Comparison of ENCODE assay signal across 21 cellular contexts in genomic region chr2:232442341-232442895, GRCh38. TPM values are rescaled to one million over a fixed set of nuclear protein-coding genes. Genes with fewer than 3 reads are reported as not detected.
"Had no signal": no experiment of that assay in that cellular context is flagged by ENCODE, and none has a peak within 500 bp of the region (broad histone marks: within the 10 kb centered on the region; RNA-seq: fewer than 3 reads in every experiment).

No MANE protein-coding gene starts in this region.

RNA-seq across cellular contexts. Expression of gene ALPI, which starts 13.5 kb away (rescaled TPM):
- total RNA-seq: activated CD4-positive, alpha-beta memory T cell treated with anti-CD3 and anti-CD28 coated beads for 36 hours; activated CD4-positive, alpha-beta T cell treated with anti-CD3 and anti-CD28 coated beads for 36 hours; activated CD4-positive, alpha-beta T cell treated with anti-CD3 and anti-CD28 coated beads, Interleukin-2, amount 10 ng/mL, durations not matched to agents 24 days and 14 days; activated CD8-positive, alpha-beta memory T cell treated with anti-CD3 and anti-CD28 coated beads for 36 hours; activated CD8-positive, alpha-beta memory T cell treated with anti-CD3 and anti-CD28 coated beads, Interleukin-2, amount 10 ng/mL, durations not matched to agents 7 days and 5 days; activated CD8-positive, alpha-beta T cell treated with anti-CD3 and anti-CD28 coated beads, Interleukin-2, amount 10 ng/mL, durations not matched to agents 7 days and 5 days; activated naive CD4-positive, alpha-beta T cell treated with anti-CD3 and anti-CD28 coated beads for 36 hours; activated naive CD8-positive, alpha-beta T cell treated with anti-CD3 and anti-CD28 coated beads for 36 hours; activated T-helper 1 cell treated with anti-CD3 and anti-CD28 coated beads, Interleukin-12 subunit alpha, Interleukin-12 subunit beta, Interleukin-2, Interleukin-4 antibody, amounts not matched to agents 30 ng/mL and 10 ng/mL and 1 ng/mL, durations not matched to agents 14 hours and 24 hours and 36 hours; activated T-helper 2 cell treated with anti-CD3 and anti-CD28 coated beads, Interferon-gamma antibody, Interleukin-2, Interleukin-4, amounts not matched to agents 10 μg/mL and 5 μg/mL and 100 μg/mL, durations not matched to agents 14 hours and 24 hours and 36 hours; adrenal gland; aorta; body of pancreas; dermis microvascular lymphatic vessel endothelial cell; endothelial cell of umbilical vein; esophagus squamous epithelium; fibroblast of lung; fibroblast of villous mesenchyme; gastroesophageal sphincter; T-helper 17 cell had no signal
- polyA plus RNA-seq: adrenal gland, endothelial cell of umbilical vein, esophagus, fibroblast of lung had no signal

RNA-seq across cellular contexts. Expression of gene ALPG, which starts 35.8 kb away (rescaled TPM):
- total RNA-seq: activated CD4-positive, alpha-beta memory T cell treated with anti-CD3 and anti-CD28 coated beads for 36 hours; activated CD4-positive, alpha-beta T cell treated with anti-CD3 and anti-CD28 coated beads for 36 hours; activated CD4-positive, alpha-beta T cell treated with anti-CD3 and anti-CD28 coated beads, Interleukin-2, amount 10 ng/mL, durations not matched to agents 24 days and 14 days; activated CD8-positive, alpha-beta memory T cell treated with anti-CD3 and anti-CD28 coated beads for 36 hours; activated CD8-positive, alpha-beta memory T cell treated with anti-CD3 and anti-CD28 coated beads, Interleukin-2, amount 10 ng/mL, durations not matched to agents 7 days and 5 days; activated CD8-positive, alpha-beta T cell treated with anti-CD3 and anti-CD28 coated beads, Interleukin-2, amount 10 ng/mL, durations not matched to agents 7 days and 5 days; activated naive CD4-positive, alpha-beta T cell treated with anti-CD3 and anti-CD28 coated beads for 36 hours; activated naive CD8-positive, alpha-beta T cell treated with anti-CD3 and anti-CD28 coated beads for 36 hours; activated T-helper 1 cell treated with anti-CD3 and anti-CD28 coated beads, Interleukin-12 subunit alpha, Interleukin-12 subunit beta, Interleukin-2, Interleukin-4 antibody, amounts not matched to agents 30 ng/mL and 10 ng/mL and 1 ng/mL, durations not matched to agents 14 hours and 24 hours and 36 hours; activated T-helper 2 cell treated with anti-CD3 and anti-CD28 coated beads, Interferon-gamma antibody, Interleukin-2, Interleukin-4, amounts not matched to agents 10 μg/mL and 5 μg/mL and 100 μg/mL, durations not matched to agents 14 hours and 24 hours and 36 hours; adrenal gland; aorta; body of pancreas; dermis microvascular lymphatic vessel endothelial cell; endothelial cell of umbilical vein; esophagus squamous epithelium; fibroblast of lung; fibroblast of villous mesenchyme; gastroesophageal sphincter; T-helper 17 cell had no signal
- polyA plus RNA-seq: adrenal gland, aorta, endothelial cell of umbilical vein, esophagus, fibroblast of lung had no signal

RNA-seq across cellular contexts. Expression of gene ECEL1, which starts 45.2 kb away (rescaled TPM):
- total RNA-seq: activated CD8-positive, alpha-beta T cell treated with anti-CD3 and anti-CD28 coated beads, Interleukin-2, amount 10 ng/mL, durations not matched to agents 7 days and 5 days; activated T-helper 1 cell treated with anti-CD3 and anti-CD28 coated beads, Interleukin-12 subunit alpha, Interleukin-12 subunit beta, Interleukin-2, Interleukin-4 antibody, amounts not matched to agents 30 ng/mL and 10 ng/mL and 1 ng/mL, durations not matched to agents 14 hours and 24 hours and 36 hours; dermis microvascular lymphatic vessel endothelial cell; endothelial cell of umbilical vein; fibroblast of lung; fibroblast of villous mesenchyme; T-helper 17 cell had no signal
- polyA plus RNA-seq: aorta, endothelial cell of umbilical vein, fibroblast of lung had no signal
